11 cellular contexts compared by ENCODE assay signal in genomic region chr11:92978226-92979111, GRCh38. TPM values are rescaled to one million over a fixed set of nuclear protein-coding genes. Genes with fewer than 3 reads are reported as not detected.
DNase-seq lines count a peak whose midpoint lies in the region; ATAC-seq and TF ChIP-seq lines count a peak whose summit lies in the region.
"Had no signal": no experiment of that assay in that cellular context is flagged by ENCODE, and none has a peak within 500 bp of the region (broad histone marks: within the 10 kb centered on the region; RNA-seq: fewer than 3 reads in every experiment).

No MANE protein-coding gene starts in this region.

- peak; percentile 16; the same call in 1 of the 2 replicates for TF ChIP-seq RAD21 in SK-N-SH (IDR thresholded peaks at IDR 0.05; ENCODE audit: low read length)

- H3K9me2 ChIP-seq in SK-N-SH, result no peaks in the 10 kb centered on the region

- no peak for TF ChIP-seq CTCF in SK-N-SH (IDR thresholded peaks at IDR 0.05)
- no peak for TF ChIP-seq CTCF in WERI-Rb-1 (IDR thresholded peaks at IDR 0.05; ENCODE audit: low read depth, low read length)

- DNase-seq in Daoy (ENCODE audit: low read depth), result peak; percentile 8
- peak; percentile 60 for DNase-seq in NCI-H187 treated with DMSO at 0.1 percent for 48 hours (lab: John Stamatoyannopoulos, UW)
- DNase-seq in SK-N-SH, result peak; percentile 78
- peak; percentile 71 for DNase-seq in kidney tubule cell (ENCODE audit: low spot score)
- no peak for DNase-seq in stimulated activated effector memory CD8-positive, alpha-beta T cell treated with anti-CD3 and anti-CD28 coated beads, Interleukin-12 subunit alpha, Interleukin-12 subunit beta, amount 100 ng/mL, for 72 hours (ENCODE audit: low spot score in 2 of 2)
- DNase-seq in WERI-Rb-1, result no peak
- DNase-seq: dermis blood vessel endothelial cell had no signal

- no peaks in the 10 kb centered on the region for H4K20me1 ChIP-seq in SK-N-SH (ENCODE audit: insufficient read depth)

- H3K27me3 ChIP-seq in SK-N-SH (ENCODE audit: insufficient read depth), result no peaks in the 10 kb centered on the region
- no peaks in the 10 kb centered on the region for H3K27me3 ChIP-seq in WERI-Rb-1 (ENCODE audit: insufficient read depth, low read depth, severe bottlenecking)
- H3K27me3 ChIP-seq: neutrophil had no signal

- ATAC-seq in stimulated activated effector memory CD8-positive, alpha-beta T cell treated with anti-CD3 and anti-CD28 coated beads, Interleukin-12 subunit alpha, Interleukin-12 subunit beta, amount 100 ng/mL, for 72 hours, result no peak
- ATAC-seq in GM21381 (IDR thresholded peaks at IDR 0.05; ENCODE audit: unreplicated experiment) (no peak), GM18861 (IDR thresholded peaks at IDR 0.05; ENCODE audit: unreplicated experiment) (no peak)

- H3K4me1 Mint-ChIP-seq in stimulated activated effector memory CD8-positive, alpha-beta T cell treated with anti-CD3 and anti-CD28 coated beads, Interleukin-12 subunit alpha, Interleukin-12 subunit beta, amount 100 ng/mL, for 72 hours, result no peaks in the 10 kb centered on the region

- no peaks in the 10 kb centered on the region for H3K36me3 Mint-ChIP-seq in stimulated activated effector memory CD8-positive, alpha-beta T cell treated with anti-CD3 and anti-CD28 coated beads, Interleukin-12 subunit alpha, Interleukin-12 subunit beta, amount 100 ng/mL, for 72 hours

- POLR2A ChIA-PET in SK-N-SH (lab: Yijun Ruan, JAX), result interaction anchor here (0.7 kb wide), 1 partner anchor 9 kb away, joined by 3 read pairs; the partner anchor contains the start of gene MTNR1B

- H3K9me3 ChIP-seq in SK-N-SH (no peaks in the 10 kb centered on the region), WERI-Rb-1 (ENCODE audit: severe bottlenecking) (no peaks in the 10 kb centered on the region)
- H3K9me3 ChIP-seq: neutrophil had no signal

- peak overlapping the region; percentile 50; the same call in 1 of the 2 replicates for H3K9ac ChIP-seq in SK-N-SH

- peak overlapping the region; percentile 65 for H3K4me2 ChIP-seq in SK-N-SH

- no peaks in the 10 kb centered on the region for H3K9me3 Mint-ChIP-seq in stimulated activated effector memory CD8-positive, alpha-beta T cell treated with anti-CD3 and anti-CD28 coated beads, Interleukin-12 subunit alpha, Interleukin-12 subunit beta, amount 100 ng/mL, for 72 hours
- H3K9me3 Mint-ChIP-seq: activated T-helper 2 cell treated with anti-CD3 and anti-CD28 coated beads, Interferon-gamma antibody, Interleukin-2, Interleukin-4, amounts not matched to agents 10 μg/mL and 5 μg/mL and 100 μg/mL, durations not matched to agents 14 hours and 24 hours and 36 hours had no signal

- peaks cover 26% of the 10 kb centered on the region for H3F3A ChIP-seq in SK-N-SH (replicated peaks; ENCODE audit: insufficient read depth)

- peaks cover 21 to 28% of the 10 kb centered on the region in 2 experiments; a peak in 3 of 4 replicates for H3K4me1 ChIP-seq in SK-N-SH (ENCODE audit: control insufficient read depth in 1 of 2, insufficient read depth in 2 of 2, low read depth in 1 of 2, low read length in 1 of 2)

- WGBS in SK-N-SH (ENCODE audit: low lambda C conversion rate), result 43% methylated on average over 7 of the region's 7 CpGs

- H3K4me3 ChIP-seq in SK-N-SH (ENCODE audit: low read depth in 2 of 2, low read length in 1 of 2) (peak overlapping the region in 1 of 2 experiments; percentile 11; a peak in 1 of 4 replicates), WERI-Rb-1 (ENCODE audit: low read depth, low read length) (no peak overlapping the region)

- H3K27ac Mint-ChIP-seq in stimulated activated effector memory CD8-positive, alpha-beta T cell treated with anti-CD3 and anti-CD28 coated beads, Interleukin-12 subunit alpha, Interleukin-12 subunit beta, amount 100 ng/mL, for 72 hours, result no peak overlapping the region
- H3K27ac Mint-ChIP-seq: activated T-helper 2 cell treated with anti-CD3 and anti-CD28 coated beads, Interferon-gamma antibody, Interleukin-2, Interleukin-4, amounts not matched to agents 10 μg/mL and 5 μg/mL and 100 μg/mL, durations not matched to agents 14 hours and 24 hours and 36 hours had no signal

- H3K79me2 ChIP-seq in SK-N-SH (ENCODE audit: insufficient read depth), result no peaks in the 10 kb centered on the region

- H3K36me3 ChIP-seq in SK-N-SH (replicated peaks in 1 of 2; ENCODE audit: control insufficient read depth in 1 of 2, insufficient read depth in 2 of 2, low read length in 1 of 2) (no peaks in the 10 kb centered on the region), WERI-Rb-1 (no peaks in the 10 kb centered on the region)
- H3K36me3 ChIP-seq: neutrophil had no signal

- CTCF ChIA-PET in SK-N-SH (lab: Yijun Ruan, JAX), result interaction anchor here (0.6 to 2.5 kb wide), 6 partner anchors 9 to 256 kb away, joined by 3 to 8 read pairs (median 4); partner anchors contain the start of gene MTNR1B

- peak in 1 of 2 experiments; percentile 93; a peak in 2 of 4 replicates for TF ChIP-seq EP300 in SK-N-SH (IDR thresholded peaks at IDR 0.05; ENCODE audit: borderline replicate concordance in 1 of 2, low read depth in 1 of 2, low read length in 1 of 2)

- H2AFZ ChIP-seq in SK-N-SH (ENCODE audit: low read depth), result peak overlapping the region; percentile 26; the same call in 1 of the 2 replicates

- H3K27ac ChIP-seq in SK-N-SH (ENCODE audit: low read depth in 2 of 2, low read length in 1 of 2) (peak overlapping the region; percentile 87 to 91), WERI-Rb-1 (no peak overlapping the region)
- H3K27ac ChIP-seq: neutrophil had no signal

- H3K4me3 Mint-ChIP-seq in stimulated activated effector memory CD8-positive, alpha-beta T cell treated with anti-CD3 and anti-CD28 coated beads, Interleukin-12 subunit alpha, Interleukin-12 subunit beta, amount 100 ng/mL, for 72 hours, result no peak overlapping the region

TF ChIP-seq in SK-N-SH, 30 proteins besides CTCF, POLR2A, EP300 and RAD21 (continues in another document):
- TF ChIP-seq GABPA (IDR thresholded peaks at IDR 0.05; ENCODE audit: low read depth), result no peak
- TF ChIP-seq GATA2 (CRISPR knock-in tag; IDR thresholded peaks at IDR 0.05), result peak; percentile 82
- no peak for TF ChIP-seq YY1 (IDR thresholded peaks at IDR 0.05; ENCODE audit: low read depth)
- peak; percentile 8; the same call in 1 of the 2 replicates for TF ChIP-seq RFX5 (IDR thresholded peaks at IDR 0.05; ENCODE audit: low read length)
- peak; percentile 73 for TF ChIP-seq TCF12 (IDR thresholded peaks at IDR 0.05)
- peak; percentile 45; the same call in 1 of the 2 replicates for TF ChIP-seq MXI1 (IDR thresholded peaks at IDR 0.05; ENCODE audit: low read depth, low read length)
- no peak for TF ChIP-seq NRF1 (IDR thresholded peaks at IDR 0.05; ENCODE audit: low read depth, low read length)
- peak; percentile 19; the same call in 1 of the 2 replicates for TF ChIP-seq POLR2AphosphoS5 (IDR thresholded peaks at IDR 0.05; ENCODE audit: low read depth, low read length)
- TF ChIP-seq FOXM1 (IDR thresholded peaks at IDR 0.05; ENCODE audit: low read depth), result no peak
- peak; percentile 31; the same call in 1 of the 2 replicates for TF ChIP-seq SIN3A (IDR thresholded peaks at IDR 0.05; ENCODE audit: borderline replicate concordance, low read depth, low read length)
- TF ChIP-seq FOXJ3 (CRISPR knock-in tag; IDR thresholded peaks at IDR 0.05), result peak; percentile 92
- TF ChIP-seq NFIC (IDR thresholded peaks at IDR 0.05; ENCODE audit: borderline replicate concordance), result peak; percentile 85
- TF ChIP-seq ELF1 (IDR thresholded peaks at IDR 0.05), result no peak
- TF ChIP-seq PBX3 (IDR thresholded peaks at IDR 0.05), result peak; percentile 19; the same call in 1 of the 2 replicates
- TF ChIP-seq, protein P1, sequence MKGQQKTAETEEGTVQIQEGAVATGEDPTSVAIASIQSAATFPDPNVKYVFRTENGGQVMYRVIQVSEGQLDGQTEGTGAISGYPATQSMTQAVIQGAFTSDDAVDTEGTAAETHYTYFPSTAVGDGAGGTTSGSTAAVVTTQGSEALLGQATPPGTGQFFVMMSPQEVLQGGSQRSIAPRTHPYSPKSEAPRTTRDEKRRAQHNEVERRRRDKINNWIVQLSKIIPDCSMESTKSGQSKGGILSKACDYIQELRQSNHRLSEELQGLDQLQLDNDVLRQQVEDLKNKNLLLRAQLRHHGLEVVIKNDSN (IDR thresholded peaks at IDR 0.05; ENCODE audit: borderline replicate concordance, low read depth), result no peak
- TF ChIP-seq TAF1 (IDR thresholded peaks at IDR 0.05; ENCODE audit: borderline replicate concordance, low read depth, low read length), result no peak
- TF ChIP-seq RCOR1 (IDR thresholded peaks at IDR 0.05; ENCODE audit: low read length), result peak; percentile 88
- TF ChIP-seq RXRA (IDR thresholded peaks at IDR 0.05; ENCODE audit: borderline replicate concordance, low read depth), result no peak
- peak; percentile 53 for TF ChIP-seq CHD2 (IDR thresholded peaks at IDR 0.05; ENCODE audit: low read length, partially characterized antibody)

RNA-seq across cellular contexts. Expression of gene MTNR1B, which starts 9.0 kb away (rescaled TPM):
- not detected in 2 replicates for total RNA-seq in Daoy (2014; rRNA removed; shearing (Covaris generic))
- not detected in 2 replicates for polyA plus RNA-seq in SK-N-SH (2012; rRNA removed)
- polyA plus RNA-seq in SK-N-SH (2012; cell fraction: cytosol; rRNA removed), result not detected in 2 replicates
- 0.14 TPM in 1 of 2 replicates, not detected in the other for polyA plus RNA-seq in SK-N-SH (2012; cell fraction: nucleus; rRNA removed)
- total RNA-seq: activated T-helper 2 cell treated with anti-CD3 and anti-CD28 coated beads, Interferon-gamma antibody, Interleukin-2, Interleukin-4, amounts not matched to agents 10 μg/mL and 5 μg/mL and 100 μg/mL, durations not matched to agents 14 hours and 24 hours and 36 hours; dermis blood vessel endothelial cell had no signal

Comparison
In these comparisons a context has a peak if more than half of its experiments do, and no peak if none do; other contexts are left out.
1. DNase-seq: peak in Daoy (single experiment), NCI-H187 treated with DMSO at 0.1 percent for 48 hours (single experiment), SK-N-SH (single experiment) and kidney tubule cell (single experiment); none in stimulated activated effector memory CD8-positive, alpha-beta T cell treated with anti-CD3 and anti-CD28 coated beads, Interleukin-12 subunit alpha, Interleukin-12 subunit beta, amount 100 ng/mL, for 72 hours (0 of 2) and WERI-Rb-1 (single experiment).